Comparison of ENCODE assay signal across 7 cellular contexts in the genomic region with DNA sequence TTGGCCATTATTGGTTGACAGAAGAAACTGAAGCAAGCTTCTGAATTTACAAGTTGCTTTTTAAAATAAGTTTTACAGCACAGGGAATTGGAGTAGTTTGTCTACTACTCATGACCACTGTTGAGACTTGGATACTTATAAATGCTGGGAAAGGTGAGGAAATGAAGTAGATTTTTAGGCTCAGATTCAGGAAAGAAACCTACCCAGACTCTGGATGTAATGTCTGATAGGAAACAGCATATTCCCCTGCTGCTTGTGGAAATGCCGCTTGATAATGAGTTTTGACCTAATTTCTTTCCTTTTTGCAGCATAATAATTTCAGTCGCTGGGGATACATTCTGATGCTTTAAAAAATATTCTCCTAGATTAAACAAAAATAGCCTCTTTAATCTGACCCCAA. TPM values are rescaled to one million over a fixed set of nuclear protein-coding genes. Genes with fewer than 3 reads are reported as not detected.
"Had no signal": no experiment of that assay in that cellular context is flagged by ENCODE, and none has a peak within 500 bp of the region (broad histone marks: within the 10 kb centered on the region; RNA-seq: fewer than 3 reads in every experiment).

No MANE protein-coding gene starts in this region.

- ATAC-seq: GM12878 had no signal

- FAIRE-seq: G401.6, GM12878, GM12891, GM12892, GM18507 had no signal

- DNase-seq: GDM1, GF-D8 had no signal

- H3K4me3 ChIP-seq: GM12878 had no signal

RNA-seq across cellular contexts. Expression of a gene that starts 53.6 kb away (rescaled TPM):
- total RNA-seq: GM12878 had no signal
